Comparison of ENCODE assay signal across 7 cellular contexts in genomic region chr3:49173116-49173791, GRCh38. TPM values are rescaled to one million over a fixed set of nuclear protein-coding genes. Genes with fewer than 3 reads are reported as not detected.
DNase-seq lines count a peak whose midpoint lies in the region; ATAC-seq and TF ChIP-seq lines count a peak whose summit lies in the region.
"Had no signal": no experiment of that assay in that cellular context is flagged by ENCODE, and none has a peak within 500 bp of the region (broad histone marks: within the 10 kb centered on the region; RNA-seq: fewer than 3 reads in every experiment).

No MANE protein-coding gene starts in this region.

- peak overlapping the region; percentile 73 for H3K4me3 Mint-ChIP-seq in CD4-positive, alpha-beta T cell

- H3K27ac ChIP-seq in CD4-positive, alpha-beta T cell (ENCODE audit: low read depth, low read length), result no peak overlapping the region
- H3K27ac ChIP-seq in lower lobe of right lung, result peak overlapping the region; percentile 84

- H3K4me1 Mint-ChIP-seq in CD4-positive, alpha-beta T cell (ENCODE audit: low read depth), result peaks cover 26% of the 10 kb centered on the region

- peak overlapping the region; percentile 95 for H3K9ac ChIP-seq in adipocyte (ENCODE audit: low read length)

- no peaks in the 10 kb centered on the region for H3K27me3 Mint-ChIP-seq in CD4-positive, alpha-beta T cell
- H3K27me3 Mint-ChIP-seq: activated naive CD8-positive, alpha-beta T cell had no signal

- H3K36me3 ChIP-seq in adipocyte (ENCODE audit: control insufficient read depth, insufficient read depth, low read length, severe bottlenecking) (peaks cover 33% of the 10 kb centered on the region), lower lobe of right lung (peaks cover 27% of the 10 kb centered on the region)

- no peaks in the 10 kb centered on the region for H3K36me3 Mint-ChIP-seq in CD4-positive, alpha-beta T cell (ENCODE audit: low read depth)
- H3K36me3 Mint-ChIP-seq: activated naive CD8-positive, alpha-beta T cell had no signal

- no peak for DNase-seq in CD4-positive, alpha-beta T cell
- DNase-seq in adipocyte (ENCODE audit: low read depth), result no peak
- no peak for DNase-seq in lower lobe of right lung
- DNase-seq in NCI-H187 treated with DMSO at 0.1 percent for 48 hours (lab: John Stamatoyannopoulos, UW), result no peak
- DNase-seq in NCI-H2107 (lab: John Stamatoyannopoulos, UW), result no peak

- no peak for TF ChIP-seq CTCF in CD4-positive, alpha-beta T cell (IDR thresholded peaks at IDR 0.05)
- TF ChIP-seq CTCF in lower lobe of right lung (IDR thresholded peaks at IDR 0.05), result no peak

- H3K4me1 ChIP-seq in adipocyte (ENCODE audit: control insufficient read depth, insufficient read depth, low read length) (peaks cover 30% of the 10 kb centered on the region), lower lobe of right lung (peaks cover 31% of the 10 kb centered on the region)

- no peak for ATAC-seq in CD4-positive, alpha-beta T cell (ENCODE audit: poor library complexity)
- ATAC-seq in lower lobe of right lung, result no peak
- no peak for ATAC-seq in HG03025 (IDR thresholded peaks at IDR 0.05; ENCODE audit: low FRiP score, unreplicated experiment)

- H3K27me3 ChIP-seq in CD4-positive, alpha-beta T cell (ENCODE audit: control insufficient read depth, insufficient read depth, low read length), result no peaks in the 10 kb centered on the region
- H3K27me3 ChIP-seq in adipocyte (replicated peaks; ENCODE audit: control insufficient read depth, insufficient read depth, low read length), result no peaks in the 10 kb centered on the region
- H3K27me3 ChIP-seq in lower lobe of right lung (ENCODE audit: low read depth), result no peaks in the 10 kb centered on the region

- no peaks in the 10 kb centered on the region for H3K9me3 ChIP-seq in CD4-positive, alpha-beta T cell (ENCODE audit: control insufficient read depth, low read length)
- H3K9me3 ChIP-seq in adipocyte (ENCODE audit: control insufficient read depth, low read length) (no peaks in the 10 kb centered on the region), lower lobe of right lung (no peaks in the 10 kb centered on the region)

- intact Hi-C loops in CD4-positive, alpha-beta T cell (cut with DNase I, micrococcal nuclease), result loop anchor here in 1 of 2 experiments (5.0 kb wide), 2 partner anchors 104 to 294 kb away; partner anchors contain the start of gene C3orf62
- intact Hi-C loops in lower lobe of right lung (cut with DNase I), result no loop called here

- H3K4me3 ChIP-seq in adipocyte (ENCODE audit: low read length) (peak overlapping the region; percentile 92), lower lobe of right lung (peak overlapping the region; percentile 92)

- H3K9me3 Mint-ChIP-seq in CD4-positive, alpha-beta T cell, result no peaks in the 10 kb centered on the region

- POLR2A ChIA-PET in CD4-positive, alpha-beta T cell (lab: Charles Lee), result interaction anchor here (1.2 kb wide), 1 partner anchor 151 kb away, joined by 3 read pairs; the partner anchor contains the start of gene NDUFAF3

- H3K27ac Mint-ChIP-seq in CD4-positive, alpha-beta T cell, result no peak overlapping the region
- H3K27ac Mint-ChIP-seq: activated naive CD8-positive, alpha-beta T cell had no signal

- CTCF ChIA-PET in CD4-positive, alpha-beta T cell (lab: Charles Lee), result no interaction called here

RNA-seq across cellular contexts. Expression of gene KLHDC8B, which starts 1.9 kb away (rescaled TPM):
- 1 to 10 TPM; 1.2 to 1.6 TPM for total RNA-seq in CD4-positive, alpha-beta T cell
- 34.8 TPM for total RNA-seq in lower lobe of right lung

RNA-seq across cellular contexts. Expression of gene CCDC71, which starts 7.1 kb away (rescaled TPM):
- 10 to 100 TPM; 14.7 to 16.0 TPM for total RNA-seq in CD4-positive, alpha-beta T cell
- 23.4 TPM for total RNA-seq in lower lobe of right lung

RNA-seq across cellular contexts. Expression of gene LAMB2, which starts 40.4 kb away (rescaled TPM):
- under 1 TPM; 0.36 to 0.60 TPM for total RNA-seq in CD4-positive, alpha-beta T cell
- 410 TPM for total RNA-seq in lower lobe of right lung

RNA-seq across cellular contexts. Expression of gene USP19, which starts 52.6 kb away (rescaled TPM):
- 10 to 100 TPM; 84.9 to 86.2 TPM for total RNA-seq in CD4-positive, alpha-beta T cell
- total RNA-seq in lower lobe of right lung, result 60.4 TPM

Comparison
In these comparisons a context has a peak if more than half of its experiments do, and no peak if none do; other contexts are left out.
1. RNA of gene KLHDC8B, which starts 1.9 kb away (total RNA-seq): 34.8 TPM in lower lobe of right lung (single experiment); 1.2 to 1.6 TPM in CD4-positive, alpha-beta T cell; every median in the first group is over 10 times any median in the second.
2. RNA of gene LAMB2, which starts 40.4 kb away (total RNA-seq): 410 TPM in lower lobe of right lung (single experiment); 0.36 to 0.60 TPM in CD4-positive, alpha-beta T cell; every median in the first group is over 100 times any median in the second.